ENCODE assay signal across 8 cellular contexts in the genomic region with DNA sequence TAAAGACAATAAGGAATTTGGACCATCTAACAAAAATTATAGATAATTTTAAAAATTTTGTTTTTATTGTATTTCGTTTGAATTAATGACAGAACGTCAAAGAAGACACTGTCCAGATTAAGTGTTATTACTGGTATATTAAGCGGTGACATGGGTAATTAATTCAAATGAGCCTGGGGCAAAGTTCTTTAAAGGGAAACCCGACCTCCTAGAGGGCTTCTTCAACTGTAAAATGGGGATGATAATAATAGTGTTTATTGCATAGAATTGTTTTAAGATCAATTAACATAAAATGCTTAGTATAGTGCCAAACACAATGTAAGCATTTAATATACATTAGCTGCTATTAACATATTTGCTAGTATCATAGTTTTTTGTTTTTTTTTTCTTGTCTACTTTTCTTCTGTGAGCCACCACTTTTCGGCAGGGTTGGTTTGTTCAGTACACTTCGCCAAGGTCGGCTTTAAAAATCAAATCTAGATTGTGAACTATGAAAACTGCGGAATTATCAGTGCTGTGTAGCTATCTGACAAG. TPM values are rescaled to one million over a fixed set of nuclear protein-coding genes. Genes with fewer than 3 reads are reported as not detected.
DNase-seq lines count a peak whose midpoint lies in the region; ATAC-seq and TF ChIP-seq lines count a peak whose summit lies in the region.

No MANE protein-coding gene starts in this region.

- peaks cover 28% of the 10 kb centered on the region for H3K4me1 ChIP-seq in adipocyte (ENCODE audit: control insufficient read depth, insufficient read depth, low read length)
- H3K4me1 ChIP-seq in liver (ENCODE audit: control insufficient read depth in 4 of 4, insufficient read depth in 4 of 4, low read length in 3 of 4), result peaks cover 4 to 16% (median 9%) of the 10 kb centered on the region in 4 donors
- H3K4me1 ChIP-seq in uterus, result peaks cover 0 to 17% of the 10 kb centered on the region in 2 donors

- peak overlapping the region; percentile 84 for H3K27ac ChIP-seq in KOPT-K1 (ENCODE audit: low read depth, low read length, poor library complexity, severe bottlenecking)
- peak overlapping the region; percentile 93 for H3K27ac ChIP-seq in liver (ENCODE audit: low read depth in 1 of 2, low read length in 2 of 2)
- peak overlapping the region; percentile 81 to 91 for H3K27ac ChIP-seq in uterus

- H3K36me3 ChIP-seq in KOPT-K1 (ENCODE audit: insufficient read depth, low read length) (peaks cover 11% of the 10 kb centered on the region; the same call in 1 of the 2 replicates), adipocyte (ENCODE audit: control insufficient read depth, insufficient read depth, low read length, severe bottlenecking) (no peaks in the 10 kb centered on the region), liver (ENCODE audit: control insufficient read depth in 4 of 4, insufficient read depth in 3 of 4, low read depth in 1 of 4, low read length in 3 of 4) (no peaks in the 10 kb centered on the region), uterus (no peaks in the 10 kb centered on the region)

- TF ChIP-seq CTCF in GM12865 (IDR thresholded peaks at IDR 0.05; ENCODE audit: insufficient read depth, low read depth, low read length, missing control alignments) (no peak), liver (IDR thresholded peaks at IDR 0.05; ENCODE audit: low read depth, low read length, missing input control) (no peak), uterus (IDR thresholded peaks at IDR 0.05) (no peak)

- intact Hi-C loops in uterus (cut with DNase I; ENCODE audit: low total_unique reads), result no loop called here

- H3K9me3 ChIP-seq in KOPT-K1 (ENCODE audit: insufficient read depth, low read length, poor library complexity, severe bottlenecking), result no peaks in the 10 kb centered on the region
- no peaks in the 10 kb centered on the region for H3K9me3 ChIP-seq in adipocyte (ENCODE audit: control insufficient read depth, low read length)
- no peaks in the 10 kb centered on the region for H3K9me3 ChIP-seq in liver (ENCODE audit: control insufficient read depth in 4 of 4, low read length in 3 of 4)
- H3K9me3 ChIP-seq in uterus, result no peaks in the 10 kb centered on the region

- no peak for TF ChIP-seq POLR2A in uterus (IDR thresholded peaks at IDR 0.05)

- TF ChIP-seq RAD21 in liver (IDR thresholded peaks at IDR 0.05), result no peak

- no peak for ATAC-seq in HG03108 (IDR thresholded peaks at IDR 0.05; ENCODE audit: unreplicated experiment)

- DNase-seq in GM12865 (ENCODE audit: low read depth) (peak; percentile 26), adipocyte (ENCODE audit: low read depth) (no peak), uterus (no peak), HuH-7 (ENCODE audit: low spot score) (no peak), islet precursor cell (no peak)

- no peaks in the 10 kb centered on the region for H3K27me3 ChIP-seq in adipocyte (replicated peaks; ENCODE audit: control insufficient read depth, insufficient read depth, low read length)
- H3K27me3 ChIP-seq in liver (ENCODE audit: control insufficient read depth in 4 of 4, insufficient read depth in 4 of 4, low read length in 3 of 4), result no peaks in the 10 kb centered on the region
- H3K27me3 ChIP-seq in uterus, result no peaks in the 10 kb centered on the region

- H3K9ac ChIP-seq in adipocyte (ENCODE audit: low read length) (peak overlapping the region; percentile 99), liver (ENCODE audit: low read depth in 1 of 2, low read length in 2 of 2) (peak overlapping the region; percentile 79 to 83)

- WGBS in liver, result 26% methylated on average over 8 of the region's 8 CpGs

- H3K4me3 ChIP-seq in GM12865 (ENCODE audit: low read depth, low read length) (peak overlapping the region; percentile 86), adipocyte (ENCODE audit: low read length) (peak overlapping the region; percentile 99), liver (ENCODE audit: low read depth in 1 of 3, low read length in 3 of 3) (peak overlapping the region; percentile 63 to 94 (median 91)), uterus (peak overlapping the region; percentile 65 to 85)

TF ChIP-seq in liver, 16 proteins besides CTCF, POLR2A, EP300 and RAD21:
- peak; percentile 18 for TF ChIP-seq HNF4G (IDR thresholded peaks at IDR 0.05)
- TF ChIP-seq, protein P1, sequence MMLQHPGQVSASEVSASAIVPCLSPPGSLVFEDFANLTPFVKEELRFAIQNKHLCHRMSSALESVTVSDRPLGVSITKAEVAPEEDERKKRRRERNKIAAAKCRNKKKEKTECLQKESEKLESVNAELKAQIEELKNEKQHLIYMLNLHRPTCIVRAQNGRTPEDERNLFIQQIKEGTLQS (IDR thresholded peaks at IDR 0.05), result peak; percentile 11
- TF ChIP-seq HNF4A (conservative IDR thresholded peaks at IDR 0.05), result peak; percentile 8 to 37
- TF ChIP-seq EGR1 (IDR thresholded peaks at IDR 0.05; ENCODE audit: low read depth in 2 of 2), result no peak

RNA-seq across cellular contexts. Expression of a gene that starts 0.5 kb away (rescaled TPM):
- total RNA-seq in liver, result 10 to 100 TPM; 39.5 to 71.0 TPM
- polyA plus RNA-seq in liver, result 10 to 100 TPM; 17.3 to 35.5 TPM
- total RNA-seq in uterus, result 10 to 100 TPM; 15.9 to 98.6 (median 70.8) TPM

RNA-seq across cellular contexts. Expression of a gene that starts 3.8 kb away (rescaled TPM):
- total RNA-seq in liver (not detected), uterus (not detected)
- polyA plus RNA-seq in liver, result under 1 TPM in 1 of 2 donors, not detected in 1; 0.01 TPM
